ENCODE assay signal across 8 cellular contexts in the genomic region with DNA sequence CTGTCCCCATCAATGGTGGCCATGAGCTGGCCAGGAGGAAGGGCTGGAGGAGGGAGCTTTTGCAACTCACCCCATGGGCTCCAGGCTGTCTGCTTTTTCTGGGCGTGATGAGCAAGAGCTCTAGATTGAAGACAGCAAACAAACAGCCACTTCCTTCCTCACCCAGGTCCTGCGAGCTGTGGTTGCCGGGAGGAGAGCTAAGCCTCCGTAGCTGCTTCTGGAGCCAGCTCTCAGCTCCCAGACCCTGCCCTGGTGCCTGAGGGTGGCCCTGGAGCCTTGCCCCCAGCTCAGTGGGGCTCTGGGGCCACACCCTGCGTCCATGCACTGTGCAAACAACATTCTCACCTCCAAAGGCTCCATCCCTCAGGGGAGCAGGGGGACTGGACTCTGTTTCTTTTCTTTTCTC. TPM values are rescaled to one million over a fixed set of nuclear protein-coding genes. Genes with fewer than 3 reads are reported as not detected.
DNase-seq lines count a peak whose midpoint lies in the region; ATAC-seq and TF ChIP-seq lines count a peak whose summit lies in the region.

No MANE protein-coding gene starts in this region.

- WGBS in adrenal gland, 4 donors = 25 to 39% (median 29%) methylated on average over 2 to 5 of the region's 5 CpGs
- WGBS in esophagus muscularis mucosa = 31% methylated on average over 5 of the region's 5 CpGs

- H3K4me3 ChIP-seq in SJSA1 (no peak overlapping the region), adrenal gland (no peak overlapping the region), esophagus muscularis mucosa (no peak overlapping the region)

- TF ChIP-seq POLR2A in adrenal gland (IDR thresholded peaks at IDR 0.05) (no peak), esophagus muscularis mucosa (IDR thresholded peaks at IDR 0.05; ENCODE audit: low read depth) (no peak)

- DNase-seq in GDM1 (lab: John Stamatoyannopoulos, UW) = peak; percentile 78
- peak; percentile 88 to 94 for DNase-seq in SJSA1 (ENCODE audit: low read depth in 1 of 2, low spot score in 2 of 2)
- DNase-seq in adrenal gland = peak in 5 of 7 donors; percentile 30 to 60 (median 39)
- DNase-seq in mucosa of gallbladder (ENCODE audit: low spot score) = peak; percentile 30
- DNase-seq in superior temporal gyrus (ENCODE audit: extremely low spot score) = no peak
- no peak for DNase-seq in esophagus muscularis mucosa (ENCODE audit: extremely low spot score)

- H3K36me3 ChIP-seq in SJSA1 (no peaks in the 10 kb centered on the region), adrenal gland (replicated peaks in 1 of 2) (no peaks in the 10 kb centered on the region), esophagus muscularis mucosa (no peaks in the 10 kb centered on the region)

- TF ChIP-seq EP300 in esophagus muscularis mucosa (IDR thresholded peaks at IDR 0.05) = no peak

- H3K9me3 ChIP-seq in SJSA1 (replicated peaks) (no peaks in the 10 kb centered on the region), adrenal gland (replicated peaks in 1 of 3) (no peaks in the 10 kb centered on the region), esophagus muscularis mucosa (no peaks in the 10 kb centered on the region)

- H3K27ac ChIP-seq in SJSA1 = peak overlapping the region; percentile 24
- H3K27ac ChIP-seq in adrenal gland = peak overlapping the region in 1 of 5 donors; percentile 65
- no peak overlapping the region for H3K27ac ChIP-seq in esophagus muscularis mucosa (replicated peaks in 1 of 4)

- H3K27me3 ChIP-seq in SJSA1 (replicated peaks) (no peaks in the 10 kb centered on the region), adrenal gland (no peaks in the 10 kb centered on the region), esophagus muscularis mucosa (peaks cover 0 to 2% (median 0%) of the 10 kb centered on the region in 4 donors)

- H3K4me1 ChIP-seq in SJSA1 (replicated peaks) (peaks cover 54% of the 10 kb centered on the region), adrenal gland (replicated peaks in 1 of 2) (no peaks in the 10 kb centered on the region), esophagus muscularis mucosa (peaks cover 0 to 4% (median 2%) of the 10 kb centered on the region in 4 donors)

- TF ChIP-seq CTCF in adrenal gland (IDR thresholded peaks at IDR 0.05) (no peak), esophagus muscularis mucosa (IDR thresholded peaks at IDR 0.05) (no peak)

- intact Hi-C loops in adrenal gland (cut with DNase I) = no loop called here
- intact Hi-C loops in esophagus muscularis mucosa (cut with DNase I) = no loop called here

- ATAC-seq in GM21825 (IDR thresholded peaks at IDR 0.05; ENCODE audit: unreplicated experiment) = no peak
- no peak for ATAC-seq in HG03108 (IDR thresholded peaks at IDR 0.05; ENCODE audit: unreplicated experiment)

RNA-seq across cellular contexts. Expression of gene MYO1F, which starts 6.2 kb away (rescaled TPM):
- 0.37 and 0.94 TPM in 2 replicates for total RNA-seq in SJSA1 (2014; rRNA removed; shearing (Covaris generic))
- total RNA-seq in adrenal gland (10 to 100 TPM; 12.0 to 27.1 (median 22.0) TPM), mucosa of gallbladder (47.2 TPM), esophagus muscularis mucosa (10 to 100 TPM in 2 of 4 donors, 1 to 10 TPM in 2; 7.2 to 21.2 (median 13.3) TPM)
- polyA plus RNA-seq in adrenal gland = 10 to 100 TPM in 2 of 3 donors, 1 to 10 TPM in 1; 4.9 to 62.5 (median 11.7) TPM

RNA-seq across cellular contexts. Expression of gene ADAMTS10, which starts 39.5 kb away (rescaled TPM):
- 6.0 and 6.3 TPM in 2 replicates for total RNA-seq in SJSA1 (2014; rRNA removed; shearing (Covaris generic))
- total RNA-seq in adrenal gland (100 to 1,000 TPM in 1 of 8 donors, 10 to 100 TPM in 6, 1 to 10 TPM in 1; 7.6 to 100 (median 25.8) TPM), mucosa of gallbladder (32.6 TPM), esophagus muscularis mucosa (10 to 100 TPM; 13.1 to 25.7 (median 20.3) TPM)
- polyA plus RNA-seq in adrenal gland = 100 to 1,000 TPM in 1 of 3 donors, 10 to 100 TPM in 1, 1 to 10 TPM in 1; 2.0 to 190 (median 57.4) TPM

RNA-seq across cellular contexts. Expression of gene ZNF414, which starts 57.0 kb away (rescaled TPM):
- 0.25 and 5.4 TPM in 2 replicates for total RNA-seq in SJSA1 (2014; rRNA removed; shearing (Covaris generic))
- 10 to 100 TPM; 17.5 to 64.6 (median 25.5) TPM for total RNA-seq in adrenal gland
- 100 to 1,000 TPM in 1 of 3 donors, 10 to 100 TPM in 1, 1 to 10 TPM in 1; 5.2 to 103 (median 49.6) TPM for polyA plus RNA-seq in adrenal gland
- 32.8 TPM for total RNA-seq in mucosa of gallbladder
- 10 to 100 TPM; 11.3 to 24.5 (median 17.1) TPM for total RNA-seq in esophagus muscularis mucosa

RNA-seq across cellular contexts. Expression of gene NFILZ, which starts 59.4 kb away (rescaled TPM):
- total RNA-seq in SJSA1 (2014; rRNA removed; shearing (Covaris generic)) = not detected in 2 replicates
- not detected for total RNA-seq in adrenal gland
- not detected for polyA plus RNA-seq in adrenal gland
- not detected for total RNA-seq in mucosa of gallbladder
- not detected for total RNA-seq in esophagus muscularis mucosa

Comparison
In these comparisons a context has a peak if more than half of its experiments do, and no peak if none do; other contexts are left out.
1. DNase-seq: peak in GDM1 (single experiment), SJSA1 (2 of 2), adrenal gland (5 of 7) and mucosa of gallbladder (single experiment); none in superior temporal gyrus (single experiment) and esophagus muscularis mucosa (single experiment).